9 cellular contexts compared by ENCODE assay signal in genomic region chr12:49824886-49825285, GRCh38. TPM values are rescaled to one million over a fixed set of nuclear protein-coding genes. Genes with fewer than 3 reads are reported as not detected.
DNase-seq lines count a peak whose midpoint lies in the region; ATAC-seq and TF ChIP-seq lines count a peak whose summit lies in the region.
"Had no signal": no experiment of that assay in that cellular context is flagged by ENCODE, and none has a peak within 500 bp of the region (broad histone marks: within the 10 kb centered on the region; RNA-seq: fewer than 3 reads in every experiment).

No MANE protein-coding gene starts in this region.

- peaks cover 0 to 58% (median 3%) of the 10 kb centered on the region in 4 donors for H3K4me1 ChIP-seq in Peyer's patch
- peaks cover 19% of the 10 kb centered on the region for H3K4me1 ChIP-seq in endodermal cell (ENCODE audit: control insufficient read depth, insufficient read depth, low read length)
- no peaks in the 10 kb centered on the region for H3K4me1 ChIP-seq in prostate gland (replicated peaks)

- POLR2A ChIA-PET in naive thymus-derived CD8-positive, alpha-beta T cell (lab: Charles Lee), result interaction anchor here (0.7 kb wide), 1 partner anchor 17 kb away, joined by 3 read pairs; no protein-coding TSS in a partner anchor

- no peak overlapping the region for H3K4me3 Mint-ChIP-seq in endodermal cell
- peak overlapping the region in 1 of 10 donors; percentile 63 for H3K4me3 Mint-ChIP-seq in naive thymus-derived CD8-positive, alpha-beta T cell

- DNase-seq in Ammon's horn (ENCODE audit: low spot score) (peak; percentile 60), Peyer's patch (no peak), endodermal cell (no peak), prostate gland (ENCODE audit: low spot score) (no peak), ecto neural progenitor cell (ENCODE audit: low spot score) (no peak), SK-N-DZ (ENCODE audit: low spot score) (no peak)
- DNase-seq in naive thymus-derived CD8-positive, alpha-beta T cell, result no peak
- DNase-seq: pancreas had no signal

- H3K27me3 ChIP-seq in Peyer's patch (no peaks in the 10 kb centered on the region), endodermal cell (ENCODE audit: control insufficient read depth, insufficient read depth, low read length, poor library complexity, severe bottlenecking) (no peaks in the 10 kb centered on the region), prostate gland (replicated peaks; ENCODE audit: insufficient read depth) (no peaks in the 10 kb centered on the region)
- H3K27me3 ChIP-seq: pancreas had no signal

- ATAC-seq in naive thymus-derived CD8-positive, alpha-beta T cell, result no peak
- no peak for ATAC-seq in HG03139 (IDR thresholded peaks at IDR 0.05; ENCODE audit: unreplicated experiment)

- peak overlapping the region; percentile 37 for H3K27ac Mint-ChIP-seq in endodermal cell
- peak overlapping the region in 7 of 10 donors; percentile 2 to 74 (median 31) for H3K27ac Mint-ChIP-seq in naive thymus-derived CD8-positive, alpha-beta T cell

- TF ChIP-seq CTCF in Peyer's patch (IDR thresholded peaks at IDR 0.05) (no peak), endodermal cell (conservative IDR thresholded peaks at IDR 0.05) (no peak), prostate gland (IDR thresholded peaks at IDR 0.05) (no peak)

- no peaks in the 10 kb centered on the region for H3K9me3 ChIP-seq in Peyer's patch
- H3K9me3 ChIP-seq in endodermal cell (ENCODE audit: control insufficient read depth, low read length), result no peaks in the 10 kb centered on the region
- H3K9me3 ChIP-seq in prostate gland, result no peaks in the 10 kb centered on the region
- H3K9me3 ChIP-seq: pancreas had no signal

- H3K27me3 Mint-ChIP-seq in endodermal cell (ENCODE audit: insufficient read depth), result no peaks in the 10 kb centered on the region
- no peaks in the 10 kb centered on the region for H3K27me3 Mint-ChIP-seq in naive thymus-derived CD8-positive, alpha-beta T cell

- peaks cover 29% of the 10 kb centered on the region for H3K4me1 Mint-ChIP-seq in endodermal cell
- H3K4me1 Mint-ChIP-seq in naive thymus-derived CD8-positive, alpha-beta T cell, result peaks cover 33 to 74% (median 65%) of the 10 kb centered on the region in 4 donors

- H3K36me3 ChIP-seq in Peyer's patch (no peaks in the 10 kb centered on the region), endodermal cell (ENCODE audit: control insufficient read depth, insufficient read depth, low read length) (peaks cover 9% of the 10 kb centered on the region), prostate gland (no peaks in the 10 kb centered on the region)
- H3K36me3 ChIP-seq: pancreas had no signal

- TF ChIP-seq POLR2A in Peyer's patch (IDR thresholded peaks at IDR 0.05) (no peak), prostate gland (IDR thresholded peaks at IDR 0.05) (no peak)

- peaks cover 11% of the 10 kb centered on the region for H3K36me3 Mint-ChIP-seq in endodermal cell (ENCODE audit: low read depth)
- H3K36me3 Mint-ChIP-seq in naive thymus-derived CD8-positive, alpha-beta T cell, result peaks cover 0 to 4% (median 0%) of the 10 kb centered on the region in 3 donors

- no peak overlapping the region for H3K9ac ChIP-seq in endodermal cell (ENCODE audit: extremely low read depth, low read length, poor library complexity, severe bottlenecking)

- H3K9me3 Mint-ChIP-seq in endodermal cell, result no peaks in the 10 kb centered on the region
- no peaks in the 10 kb centered on the region for H3K9me3 Mint-ChIP-seq in naive thymus-derived CD8-positive, alpha-beta T cell

- WGBS in endodermal cell (ENCODE audit: insufficient coverage in 1 of 2, insufficient read length in 1 of 2), 2 experiments, result 89 to 97% methylated on average over 3 to 4 of the region's 4 CpGs
- WGBS in prostate gland, result 62% methylated on average over 4 of the region's 4 CpGs

- intact Hi-C loops in prostate gland (cut with DNase I), result no loop called here

- no peak overlapping the region for H3K4me3 ChIP-seq in Peyer's patch
- no peak overlapping the region for H3K4me3 ChIP-seq in endodermal cell (ENCODE audit: low read length)
- H3K4me3 ChIP-seq in prostate gland, result no peak overlapping the region
- H3K4me3 ChIP-seq: pancreas had no signal

- peak overlapping the region in 3 of 4 donors; percentile 2 to 41 (median 37) for H3K27ac ChIP-seq in Peyer's patch
- no peak overlapping the region for H3K27ac ChIP-seq in endodermal cell (ENCODE audit: low read depth, low read length)
- H3K27ac ChIP-seq in prostate gland, result peak overlapping the region in 1 of 2 donors; percentile 51

RNA-seq across cellular contexts. Expression of gene NCKAP5L, which starts 3.3 kb away (rescaled TPM):
- total RNA-seq in Peyer's patch, result 10 to 100 TPM in 1 of 4 donors, 1 to 10 TPM in 3; 3.3 to 16.5 (median 7.5) TPM
- total RNA-seq in endodermal cell, result 10 to 100 TPM; 21.2 to 24.1 TPM
- polyA plus RNA-seq in endodermal cell (2013, experiment 1 of 2), result 28.0 TPM
- 25.4 TPM for polyA plus RNA-seq in endodermal cell (2013, experiment 2 of 2)
- total RNA-seq in naive thymus-derived CD8-positive, alpha-beta T cell, result 10 to 100 TPM; 13.0 to 14.2 TPM
- 1 to 10 TPM; 1.9 to 5.1 (median 2.4) TPM for polyA plus RNA-seq in naive thymus-derived CD8-positive, alpha-beta T cell
- total RNA-seq in prostate gland, result 10 to 100 TPM; 17.3 to 63.1 TPM
- 10.8 and 11.1 TPM in 2 replicates for polyA plus RNA-seq in SK-N-DZ (2014; cell fraction: cytosol; rRNA removed)
- polyA plus RNA-seq in SK-N-DZ (2014; cell fraction: nucleus; rRNA removed), result 15.1 and 16.3 TPM in 2 replicates

RNA-seq across cellular contexts. Expression of gene BCDIN3D, which starts 18.0 kb away (rescaled TPM):
- total RNA-seq in Peyer's patch, result 1 to 10 TPM; 2.3 to 5.2 (median 3.1) TPM
- 1 to 10 TPM; 2.8 to 3.8 TPM for total RNA-seq in endodermal cell
- 4.8 TPM for polyA plus RNA-seq in endodermal cell (2013, experiment 1 of 2)
- 5.1 TPM for polyA plus RNA-seq in endodermal cell (2013, experiment 2 of 2)
- total RNA-seq in naive thymus-derived CD8-positive, alpha-beta T cell, result 10 to 100 TPM; 15.7 to 15.9 TPM
- polyA plus RNA-seq in naive thymus-derived CD8-positive, alpha-beta T cell, result 1 to 10 TPM; 5.9 to 7.1 (median 6.8) TPM
- 1 to 10 TPM; 3.0 to 8.0 TPM for total RNA-seq in prostate gland
- 4.4 and 5.3 TPM in 2 replicates for polyA plus RNA-seq in SK-N-DZ (2014; cell fraction: cytosol; rRNA removed)
- 2.6 and 4.6 TPM in 2 replicates for polyA plus RNA-seq in SK-N-DZ (2014; cell fraction: nucleus; rRNA removed)
